ENCODE assay signal across 9 cellular contexts in genomic region chr11:117597083-117597482, GRCh38.
DNase-seq lines count a peak whose midpoint lies in the region; ATAC-seq and TF ChIP-seq lines count a peak whose summit lies in the region.
"Had no signal": no experiment of that assay in that cellular context is flagged by ENCODE, and none has a peak within 500 bp of the region (broad histone marks: within the 10 kb centered on the region; RNA-seq: fewer than 3 reads in every experiment).

No MANE protein-coding gene starts in this region.

- H3K9me3 ChIP-seq in endodermal cell (ENCODE audit: control insufficient read depth, low read length) = no peaks in the 10 kb centered on the region

- no peak overlapping the region for H3K4me3 Mint-ChIP-seq in T-helper 2 cell treated with Interferon-gamma antibody and Interleukin-4, amounts not matched to agents 5 μg/mL and 100 μg/mL, for 36 hours
- no peak overlapping the region for H3K4me3 Mint-ChIP-seq in endodermal cell

- DNase-seq in DMS 273 (lab: John Stamatoyannopoulos, UW; ENCODE audit: unreplicated experiment) (peak; percentile 12), DMS 273 treated with DMSO at 0.1 percent for 48 hours (lab: John Stamatoyannopoulos, UW) (no peak), endodermal cell (peak; percentile 94), coronary artery (ENCODE audit: low spot score) (no peak), NCI-H510A (lab: John Stamatoyannopoulos, UW) (no peak)
- DNase-seq in T-helper 2 cell treated with Interferon-gamma antibody and Interleukin-4, amounts not matched to agents 5 μg/mL and 100 μg/mL, for 36 hours (ENCODE audit: low spot score) = peak; percentile 36
- DNase-seq in stimulated activated CD4-positive, alpha-beta T cell treated with anti-CD3 and anti-CD28 coated beads, Interleukin-1b, Interleukin-23, amount 100 ng/mL, for 48 hours = peak; percentile 22

- H3K36me3 ChIP-seq in endodermal cell (ENCODE audit: control insufficient read depth, insufficient read depth, low read length) = no peaks in the 10 kb centered on the region

- no peaks in the 10 kb centered on the region for H3K4me1 ChIP-seq in endodermal cell (ENCODE audit: control insufficient read depth, insufficient read depth, low read length)

- H3K27ac Mint-ChIP-seq in T-helper 2 cell treated with Interferon-gamma antibody and Interleukin-4, amounts not matched to agents 5 μg/mL and 100 μg/mL, for 36 hours = no peak overlapping the region
- no peak overlapping the region for H3K27ac Mint-ChIP-seq in endodermal cell

- H3K27ac ChIP-seq in endodermal cell (ENCODE audit: low read depth, low read length) (no peak overlapping the region), coronary artery (no peak overlapping the region)
- H3K27ac ChIP-seq: 22Rv1 had no signal

- peaks cover 2% of the 10 kb centered on the region for H3K4me1 Mint-ChIP-seq in T-helper 2 cell treated with Interferon-gamma antibody and Interleukin-4, amounts not matched to agents 5 μg/mL and 100 μg/mL, for 36 hours (ENCODE audit: low read depth)
- peaks cover 12% of the 10 kb centered on the region for H3K4me1 Mint-ChIP-seq in endodermal cell

- no peaks in the 10 kb centered on the region for H3K9me3 Mint-ChIP-seq in T-helper 2 cell treated with Interferon-gamma antibody and Interleukin-4, amounts not matched to agents 5 μg/mL and 100 μg/mL, for 36 hours
- H3K9me3 Mint-ChIP-seq in endodermal cell = no peaks in the 10 kb centered on the region

- H3K4me3 ChIP-seq in endodermal cell (ENCODE audit: low read length) = no peak overlapping the region
- H3K4me3 ChIP-seq in coronary artery = no peak overlapping the region

- H3K27me3 Mint-ChIP-seq in T-helper 2 cell treated with Interferon-gamma antibody and Interleukin-4, amounts not matched to agents 5 μg/mL and 100 μg/mL, for 36 hours (ENCODE audit: low read depth) = peaks cover 25% of the 10 kb centered on the region
- H3K27me3 Mint-ChIP-seq in endodermal cell (ENCODE audit: insufficient read depth) = peaks cover 23% of the 10 kb centered on the region

- no peak for ATAC-seq in HG03439 (IDR thresholded peaks at IDR 0.05; ENCODE audit: unreplicated experiment)

- H3K36me3 Mint-ChIP-seq in T-helper 2 cell treated with Interferon-gamma antibody and Interleukin-4, amounts not matched to agents 5 μg/mL and 100 μg/mL, for 36 hours (ENCODE audit: low read depth) = no peaks in the 10 kb centered on the region
- no peaks in the 10 kb centered on the region for H3K36me3 Mint-ChIP-seq in endodermal cell (ENCODE audit: low read depth)

- H3K27me3 ChIP-seq in endodermal cell (ENCODE audit: control insufficient read depth, insufficient read depth, low read length, poor library complexity, severe bottlenecking) = peaks cover 53% of the 10 kb centered on the region

- WGBS in endodermal cell (ENCODE audit: insufficient coverage in 1 of 2, insufficient read length in 1 of 2), 2 experiments = 25 to 57% methylated on average over 2 to 7 of the region's 7 CpGs

- no peak overlapping the region for H3K9ac ChIP-seq in endodermal cell (ENCODE audit: extremely low read depth, low read length, poor library complexity, severe bottlenecking)

- TF ChIP-seq CTCF in endodermal cell (conservative IDR thresholded peaks at IDR 0.05) (no peak), coronary artery (IDR thresholded peaks at IDR 0.05) (no peak)

Comparison
In these comparisons a context has a peak if more than half of its experiments do, and no peak if none do; other contexts are left out.
1. DNase-seq: peak in DMS 273 (single experiment), T-helper 2 cell treated with Interferon-gamma antibody and Interleukin-4, amounts not matched to agents 5 μg/mL and 100 μg/mL, for 36 hours (single experiment), endodermal cell (single experiment) and stimulated activated CD4-positive, alpha-beta T cell treated with anti-CD3 and anti-CD28 coated beads, Interleukin-1b, Interleukin-23, amount 100 ng/mL, for 48 hours (single experiment); none in DMS 273 treated with DMSO at 0.1 percent for 48 hours (single experiment), coronary artery (single experiment) and NCI-H510A (single experiment).